Comparison of ENCODE assay signal across 8 cellular contexts in genomic region chr22:39144101-39144815, GRCh38. TPM values are rescaled to one million over a fixed set of nuclear protein-coding genes. Genes with fewer than 3 reads are reported as not detected.
A peak's percentile ranks its signal among the peaks of the same experiment; 100 is the strongest.
DNase-seq lines count a peak whose midpoint lies in the region; ATAC-seq and TF ChIP-seq lines count a peak whose summit lies in the region.

No MANE protein-coding gene starts in this region.

- no peaks in the 10 kb centered on the region for H3K36me3 ChIP-seq in ES-I3 (ENCODE audit: insufficient read depth, low read length)

- POLR2A ChIA-PET in MCF 10A (lab: Yijun Ruan, JAX), result no interaction called here

- H3K27me3 Mint-ChIP-seq in T-helper 1 cell treated with Interleukin-12 subunit alpha and Interleukin-12 subunit beta and Interleukin-4 antibody, amounts not matched to agents 30 μg/mL and 1 μg/mL, for 36 hours (ENCODE audit: low read depth), result no peaks in the 10 kb centered on the region
- H3K27me3 Mint-ChIP-seq in MCF 10A (ENCODE audit: insufficient read depth, unreplicated experiment), result no peaks in the 10 kb centered on the region

- peak overlapping the region; percentile 80 for H3K4me3 ChIP-seq in HFF-Myc (replicated peaks; ENCODE audit: low read depth, low read length)

- ATAC-seq in left colon, result peak; percentile 52

- TF ChIP-seq CTCF in HFF-Myc (IDR thresholded peaks at IDR 0.05; ENCODE audit: low read depth, low read length, missing control alignments) (no peak), MCF 10A (IDR thresholded peaks at IDR 0.05; ENCODE audit: unreplicated experiment) (no peak)

- DNase-seq in HFF-Myc (ENCODE audit: extremely low read depth, low read depth), result no peak
- peak; percentile 14 for DNase-seq in MCF 10A (ENCODE audit: unreplicated experiment)
- peak; percentile 68 to 72 for DNase-seq in left colon
- peak in 2 of 3 experiments; percentile 31 to 43 for DNase-seq in stimulated activated CD4-positive, alpha-beta T cell treated with anti-CD3 and anti-CD28 coated beads, TNF-alpha, amount 100 ng/mL, for 4 hours (ENCODE audit: low read depth in 3 of 3)
- no peak for DNase-seq in NCI-H748 treated with DMSO at 0.1 percent for 48 hours (lab: John Stamatoyannopoulos, UW)
- no peak for DNase-seq in NCI-H526 (lab: John Stamatoyannopoulos, UW)

- no peaks in the 10 kb centered on the region for H3K9me3 ChIP-seq in ES-I3 (ENCODE audit: control insufficient read depth, insufficient read depth, low read length)

- peak overlapping the region; percentile 81 for H3K9ac ChIP-seq in ES-I3 (ENCODE audit: low read depth, low read length)

- peak overlapping the region; percentile 99 for H3K4me3 Mint-ChIP-seq in T-helper 1 cell treated with Interleukin-12 subunit alpha and Interleukin-12 subunit beta and Interleukin-4 antibody, amounts not matched to agents 30 μg/mL and 1 μg/mL, for 36 hours
- peak overlapping the region; percentile 72 for H3K4me3 Mint-ChIP-seq in MCF 10A (ENCODE audit: unreplicated experiment)

- peaks cover 23% of the 10 kb centered on the region for H3K4me1 ChIP-seq in ES-I3 (ENCODE audit: insufficient read depth, low read length)

- peak overlapping the region; percentile 94 for H3K27ac Mint-ChIP-seq in T-helper 1 cell treated with Interleukin-12 subunit alpha and Interleukin-12 subunit beta and Interleukin-4 antibody, amounts not matched to agents 30 μg/mL and 1 μg/mL, for 36 hours
- H3K27ac Mint-ChIP-seq in MCF 10A (ENCODE audit: low read depth, unreplicated experiment), result no peak overlapping the region

- intact Hi-C loops in MCF 10A (cut with micrococcal nuclease), result no loop called here
- intact Hi-C loops in left colon (cut with DNase I, micrococcal nuclease), result no loop called here

- H3K9me3 Mint-ChIP-seq in T-helper 1 cell treated with Interleukin-12 subunit alpha and Interleukin-12 subunit beta and Interleukin-4 antibody, amounts not matched to agents 30 μg/mL and 1 μg/mL, for 36 hours, result no peaks in the 10 kb centered on the region
- no peaks in the 10 kb centered on the region for H3K9me3 Mint-ChIP-seq in MCF 10A (ENCODE audit: unreplicated experiment)

- CTCF ChIA-PET in MCF 10A (lab: Yijun Ruan, JAX), result no interaction called here

- H3K36me3 Mint-ChIP-seq in T-helper 1 cell treated with Interleukin-12 subunit alpha and Interleukin-12 subunit beta and Interleukin-4 antibody, amounts not matched to agents 30 μg/mL and 1 μg/mL, for 36 hours (ENCODE audit: low read depth), result peaks cover 7% of the 10 kb centered on the region
- H3K36me3 Mint-ChIP-seq in MCF 10A (ENCODE audit: insufficient read depth, unreplicated experiment), result no peaks in the 10 kb centered on the region

- H3K4me1 Mint-ChIP-seq in T-helper 1 cell treated with Interleukin-12 subunit alpha and Interleukin-12 subunit beta and Interleukin-4 antibody, amounts not matched to agents 30 μg/mL and 1 μg/mL, for 36 hours (ENCODE audit: low read depth), result peaks cover 17% of the 10 kb centered on the region
- H3K4me1 Mint-ChIP-seq in MCF 10A (ENCODE audit: insufficient read depth, unreplicated experiment), result no peaks in the 10 kb centered on the region

- BruUV-seq in MCF 10A (replicated peaks; lab: Mats Ljungman, UMichigan), result no TSS peak

RNA-seq across cellular contexts. Expression of gene CBX7, which starts 8.2 kb away (rescaled TPM):
- total RNA-seq in MCF 10A (2022), result 5.3 and 6.2 TPM in 2 replicates
- 10 to 100 TPM; 18.6 to 33.4 TPM for total RNA-seq in left colon

RNA-seq across cellular contexts. Expression of gene APOBEC3H, which starts 47.2 kb away (rescaled TPM):
- total RNA-seq in MCF 10A (2022) (0.86 and 1.2 TPM in 2 replicates), left colon (not detected)

Comparison
In these comparisons a context has a peak if more than half of its experiments do, and no peak if none do; other contexts are left out.
1. DNase-seq: peak in MCF 10A (single experiment), left colon (2 of 2) and stimulated activated CD4-positive, alpha-beta T cell treated with anti-CD3 and anti-CD28 coated beads, TNF-alpha, amount 100 ng/mL, for 4 hours (2 of 3); none in HFF-Myc (single experiment), NCI-H748 treated with DMSO at 0.1 percent for 48 hours (single experiment) and NCI-H526 (0 of 2).